In genomic region chr20:24808616-24809015, GRCh38 we compare ENCODE assay signal across 20 cellular contexts.
"Had no signal": no experiment of that assay in that cellular context is flagged by ENCODE, and none has a peak within 500 bp of the region (broad histone marks: within the 10 kb centered on the region; RNA-seq: fewer than 3 reads in every experiment).

No MANE protein-coding gene starts in this region.

- H3K27ac ChIP-seq: brain microvascular endothelial cell, gastrocnemius medialis, left ventricle myocardium inferior, sigmoid colon, WERI-Rb-1 had no signal

- H3K27me3 Mint-ChIP-seq: activated CD8-positive, alpha-beta memory T cell treated with anti-CD3 and anti-CD28 coated beads, Interleukin-2, amount 10 ng/mL, durations not matched to agents 7 days and 5 days had no signal

- DNase-seq: activated CD4-positive, alpha-beta T cell treated with anti-CD3 and anti-CD28 coated beads, Interleukin-2, amount 50 U/mL, for 4 hours; activated CD8-positive, alpha-beta memory T cell treated with anti-CD3 and anti-CD28 coated beads, Interleukin-2, amount 10 ng/mL, durations not matched to agents 7 days and 5 days; activated naive CD4-positive, alpha-beta T cell treated with Interleukin-2 at 50 U/mL for 16 hours; activated naive CD8-positive, alpha-beta T cell treated with anti-CD3 and anti-CD28 coated beads, Interleukin-2, amount 50 U/mL, for 24 hours; activated T-cell treated with anti-CD3 and anti-CD28 coated beads, Interleukin-2, amount 50 U/mL, for 24 hours; aorta; brain microvascular endothelial cell; cortex of kidney; effector CD4-positive, alpha-beta T cell; gastrocnemius medialis; head of caudate nucleus; left ventricle myocardium inferior; sigmoid colon; stimulated activated CD4-positive, alpha-beta T cell treated with anti-CD3 and anti-CD28 coated beads, Interleukin-4, amount 100 ng/mL, for 4 hours; stimulated activated naive B cell treated with anti-CD40 and anti-IgM and Interleukin-4, amounts not matched to agents 10 μg/mL and 1 μg/mL and 100 μg/mL, for 72 hours; thyroid gland; WERI-Rb-1 had no signal

- ATAC-seq: activated CD8-positive, alpha-beta memory T cell treated with anti-CD3 and anti-CD28 coated beads, Interleukin-2, amount 10 ng/mL, durations not matched to agents 7 days and 5 days; activated naive CD8-positive, alpha-beta T cell treated with anti-CD3 and anti-CD28 coated beads, Interleukin-2, amount 50 U/mL, for 24 hours; esophagus mucosa; gastrocnemius medialis; stimulated activated naive B cell treated with anti-CD40 and anti-IgM and Interleukin-4, amounts not matched to agents 10 μg/mL and 1 μg/mL and 100 μg/mL, for 72 hours had no signal

- H3K36me3 ChIP-seq: brain microvascular endothelial cell, gastrocnemius medialis, left ventricle myocardium inferior, sigmoid colon, thyroid gland, WERI-Rb-1 had no signal

- H3K4me3 Mint-ChIP-seq: activated CD8-positive, alpha-beta memory T cell treated with anti-CD3 and anti-CD28 coated beads, Interleukin-2, amount 10 ng/mL, durations not matched to agents 7 days and 5 days; activated naive CD8-positive, alpha-beta T cell treated with anti-CD3 and anti-CD28 coated beads, Interleukin-2, amount 50 U/mL, for 24 hours; activated T-cell treated with anti-CD3 and anti-CD28 coated beads, Interleukin-2, amount 50 U/mL, for 24 hours; central memory CD8-positive, alpha-beta T cell; stimulated activated naive B cell treated with anti-CD40 and anti-IgM and Interleukin-4, amounts not matched to agents 10 μg/mL and 1 μg/mL and 100 μg/mL, for 72 hours had no signal

- H3K9me3 Mint-ChIP-seq: activated naive CD8-positive, alpha-beta T cell treated with anti-CD3 and anti-CD28 coated beads, Interleukin-2, amount 50 U/mL, for 24 hours; activated T-helper 2 cell treated with anti-CD3 and anti-CD28 coated beads, Interferon-gamma antibody, Interleukin-2, Interleukin-4, amounts not matched to agents 10 μg/mL and 5 μg/mL and 100 μg/mL, durations not matched to agents 14 hours and 24 hours and 36 hours had no signal

- H3K4me1 Mint-ChIP-seq: activated CD8-positive, alpha-beta memory T cell treated with anti-CD3 and anti-CD28 coated beads, Interleukin-2, amount 10 ng/mL, durations not matched to agents 7 days and 5 days; activated naive CD8-positive, alpha-beta T cell treated with anti-CD3 and anti-CD28 coated beads, Interleukin-2, amount 50 U/mL, for 24 hours had no signal

- H3K4me3 ChIP-seq: gastrocnemius medialis, left ventricle myocardium inferior, sigmoid colon, thyroid gland had no signal

- H3K27ac Mint-ChIP-seq: activated CD8-positive, alpha-beta memory T cell treated with anti-CD3 and anti-CD28 coated beads, Interleukin-2, amount 10 ng/mL, durations not matched to agents 7 days and 5 days; activated naive CD8-positive, alpha-beta T cell treated with anti-CD3 and anti-CD28 coated beads, Interleukin-2, amount 50 U/mL, for 24 hours; activated T-cell treated with anti-CD3 and anti-CD28 coated beads, Interleukin-2, amount 50 U/mL, for 24 hours; activated T-helper 2 cell treated with anti-CD3 and anti-CD28 coated beads, Interferon-gamma antibody, Interleukin-2, Interleukin-4, amounts not matched to agents 10 μg/mL and 5 μg/mL and 100 μg/mL, durations not matched to agents 14 hours and 24 hours and 36 hours; stimulated activated naive B cell treated with anti-CD40 and anti-IgM and Interleukin-4, amounts not matched to agents 10 μg/mL and 1 μg/mL and 100 μg/mL, for 72 hours had no signal

- H3K9me3 ChIP-seq: gastrocnemius medialis, left ventricle myocardium inferior, sigmoid colon, thyroid gland had no signal

- H3K36me3 Mint-ChIP-seq: activated CD8-positive, alpha-beta memory T cell treated with anti-CD3 and anti-CD28 coated beads, Interleukin-2, amount 10 ng/mL, durations not matched to agents 7 days and 5 days; stimulated activated naive B cell treated with anti-CD40 and anti-IgM and Interleukin-4, amounts not matched to agents 10 μg/mL and 1 μg/mL and 100 μg/mL, for 72 hours had no signal

- H3K27me3 ChIP-seq: brain microvascular endothelial cell, gastrocnemius medialis, thyroid gland had no signal

- H3K4me1 ChIP-seq: gastrocnemius medialis, left ventricle myocardium inferior, sigmoid colon had no signal
